Comparison of ENCODE assay signal across 2 cellular contexts in the genomic region with DNA sequence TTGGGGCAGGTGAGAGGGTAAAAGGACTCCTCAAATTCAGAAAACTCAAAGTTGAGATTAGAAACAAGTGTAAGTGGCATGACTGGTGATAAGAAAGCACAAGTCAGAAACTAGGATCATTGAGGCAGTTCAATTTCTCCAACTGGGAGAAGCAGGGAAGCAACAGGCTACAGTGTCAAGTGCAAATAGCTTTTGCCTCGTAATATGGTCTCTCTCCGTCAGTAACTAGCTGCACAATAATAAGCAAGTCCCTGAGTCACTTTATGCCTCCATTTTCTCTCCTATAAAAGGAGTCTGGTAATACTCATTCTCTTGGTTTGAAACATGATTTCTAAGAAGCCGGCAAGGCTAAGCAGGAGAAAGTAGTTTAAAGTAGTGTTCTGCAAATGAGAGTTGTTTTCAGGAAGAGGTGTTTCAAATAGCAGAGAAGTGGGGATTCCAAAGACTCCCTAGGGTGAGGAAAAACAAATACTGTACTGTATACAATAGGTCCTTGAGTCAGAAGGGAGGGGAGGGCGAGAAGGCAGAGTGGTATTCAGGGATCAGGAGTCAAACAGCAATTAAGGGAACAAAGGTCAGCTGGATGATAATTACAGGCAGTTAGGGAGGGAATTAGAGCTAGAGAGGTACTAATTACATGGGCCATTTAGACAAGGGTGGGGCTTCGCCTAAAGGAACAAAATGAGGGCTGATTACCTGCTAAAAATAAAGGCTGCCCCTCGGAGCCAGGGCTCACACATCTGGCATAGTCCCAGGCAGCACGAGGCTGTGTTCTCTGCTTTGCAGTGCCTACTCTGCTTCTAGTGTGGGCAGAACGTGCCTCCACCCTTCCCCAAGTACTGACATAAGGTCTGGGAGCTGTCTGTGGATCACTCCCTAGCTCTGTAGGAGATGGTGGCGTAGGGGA.
TF ChIP-seq lines count a peak whose summit lies in the region.

No MANE protein-coding gene starts in this region.

TF ChIP-seq in HEK293, 187 proteins besides CTCF, POLR2A, EP300 and RAD21 (continues in another document):
- TF ChIP-seq PRDM4 (tag by site-specific recombination; IDR thresholded peaks at IDR 0.05) = peak; percentile 79
- TF ChIP-seq ZNF501 (tag by site-specific recombination; IDR thresholded peaks at IDR 0.05) = 0 out of 2 replicates have a peak, but pooled peaks have one; percentile 54
- TF ChIP-seq ZNF521 (tag by site-specific recombination; IDR thresholded peaks at IDR 0.05) = no peak
- TF ChIP-seq IKZF3 (tag by site-specific recombination; IDR thresholded peaks at IDR 0.05) = peak; percentile 58
- TF ChIP-seq ZNF292 (tag by site-specific recombination; IDR thresholded peaks at IDR 0.05; ENCODE audit: borderline replicate concordance, low read depth) = no peak
- 0 out of 2 replicates have a peak, but pooled peaks have one; percentile 20 for TF ChIP-seq ZNF596 (tag by site-specific recombination; IDR thresholded peaks at IDR 0.05)
- TF ChIP-seq, protein P1, sequence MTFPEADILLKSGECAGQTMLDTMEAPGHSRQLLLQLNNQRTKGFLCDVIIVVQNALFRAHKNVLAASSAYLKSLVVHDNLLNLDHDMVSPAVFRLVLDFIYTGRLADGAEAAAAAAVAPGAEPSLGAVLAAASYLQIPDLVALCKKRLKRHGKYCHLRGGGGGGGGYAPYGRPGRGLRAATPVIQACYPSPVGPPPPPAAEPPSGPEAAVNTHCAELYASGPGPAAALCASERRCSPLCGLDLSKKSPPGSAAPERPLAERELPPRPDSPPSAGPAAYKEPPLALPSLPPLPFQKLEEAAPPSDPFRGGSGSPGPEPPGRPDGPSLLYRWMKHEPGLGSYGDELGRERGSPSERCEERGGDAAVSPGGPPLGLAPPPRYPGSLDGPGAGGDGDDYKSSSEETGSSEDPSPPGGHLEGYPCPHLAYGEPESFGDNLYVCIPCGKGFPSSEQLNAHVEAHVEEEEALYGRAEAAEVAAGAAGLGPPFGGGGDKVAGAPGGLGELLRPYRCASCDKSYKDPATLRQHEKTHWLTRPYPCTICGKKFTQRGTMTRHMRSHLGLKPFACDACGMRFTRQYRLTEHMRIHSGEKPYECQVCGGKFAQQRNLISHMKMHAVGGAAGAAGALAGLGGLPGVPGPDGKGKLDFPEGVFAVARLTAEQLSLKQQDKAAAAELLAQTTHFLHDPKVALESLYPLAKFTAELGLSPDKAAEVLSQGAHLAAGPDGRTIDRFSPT (tag by site-specific recombination; IDR thresholded peaks at IDR 0.05) = peak; percentile 53; the same call in 1 of the 2 replicates
- TF ChIP-seq, protein P2, sequence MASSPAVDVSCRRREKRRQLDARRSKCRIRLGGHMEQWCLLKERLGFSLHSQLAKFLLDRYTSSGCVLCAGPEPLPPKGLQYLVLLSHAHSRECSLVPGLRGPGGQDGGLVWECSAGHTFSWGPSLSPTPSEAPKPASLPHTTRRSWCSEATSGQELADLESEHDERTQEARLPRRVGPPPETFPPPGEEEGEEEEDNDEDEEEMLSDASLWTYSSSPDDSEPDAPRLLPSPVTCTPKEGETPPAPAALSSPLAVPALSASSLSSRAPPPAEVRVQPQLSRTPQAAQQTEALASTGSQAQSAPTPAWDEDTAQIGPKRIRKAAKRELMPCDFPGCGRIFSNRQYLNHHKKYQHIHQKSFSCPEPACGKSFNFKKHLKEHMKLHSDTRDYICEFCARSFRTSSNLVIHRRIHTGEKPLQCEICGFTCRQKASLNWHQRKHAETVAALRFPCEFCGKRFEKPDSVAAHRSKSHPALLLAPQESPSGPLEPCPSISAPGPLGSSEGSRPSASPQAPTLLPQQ (tag by site-specific recombination; IDR thresholded peaks at IDR 0.05) = no peak
- TF ChIP-seq ZNF560 (tag by site-specific recombination; IDR thresholded peaks at IDR 0.05; ENCODE audit: borderline replicate concordance) = no peak
- peak; percentile 68 for TF ChIP-seq ZNF629 (tag by site-specific recombination; IDR thresholded peaks at IDR 0.05)
- 0 out of 2 replicates have a peak, but pooled peaks have one; percentile 11 for TF ChIP-seq ZNF558 (tag by site-specific recombination; IDR thresholded peaks at IDR 0.05)
- peak; percentile 70; the same call in 1 of the 2 replicates for TF ChIP-seq BCL6B (tag by site-specific recombination; IDR thresholded peaks at IDR 0.05)
- TF ChIP-seq ZNF549 (tag by site-specific recombination; IDR thresholded peaks at IDR 0.05) = no peak
- TF ChIP-seq ZNF146 (tag by site-specific recombination; IDR thresholded peaks at IDR 0.05) = no peak; the same call in 1 of the 2 replicates

TF ChIP-seq in H1, 55 proteins besides CTCF, POLR2A, EP300 and RAD21:
- TF ChIP-seq SP1 (IDR thresholded peaks at IDR 0.05; ENCODE audit: low read depth, low read length) (no peak), MAX (IDR thresholded peaks at IDR 0.05) (peak; percentile 49; the same call in 1 of the 2 replicates), YY1 (IDR thresholded peaks at IDR 0.05; ENCODE audit: low read depth, low read length) (no peak), RNF2 (IDR thresholded peaks at IDR 0.05; ENCODE audit: borderline replicate concordance, low read depth, low read length, missing control alignments, poor library complexity, severe bottlenecking) (no peak), NANOG (IDR thresholded peaks at IDR 0.05; ENCODE audit: insufficient read depth, low read depth, low read length, poor library complexity, severe bottlenecking) (peak; percentile 80), PHF8 (conservative IDR thresholded peaks at IDR 0.05; ENCODE audit: low read depth, low read length) (no peak), TBP (IDR thresholded peaks at IDR 0.05; ENCODE audit: low read depth, low read length) (no peak), POLR2AphosphoS5 (IDR thresholded peaks at IDR 0.05; ENCODE audit: low read depth, low read length) (no peak), ATF3 (IDR thresholded peaks at IDR 0.05; ENCODE audit: insufficient read depth, low read depth, low read length) (no peak), POU5F1 (IDR thresholded peaks at IDR 0.05; ENCODE audit: low read depth, low read length) (no peak)
